ENCODE assay signal across 9 cellular contexts in the genomic region with DNA sequence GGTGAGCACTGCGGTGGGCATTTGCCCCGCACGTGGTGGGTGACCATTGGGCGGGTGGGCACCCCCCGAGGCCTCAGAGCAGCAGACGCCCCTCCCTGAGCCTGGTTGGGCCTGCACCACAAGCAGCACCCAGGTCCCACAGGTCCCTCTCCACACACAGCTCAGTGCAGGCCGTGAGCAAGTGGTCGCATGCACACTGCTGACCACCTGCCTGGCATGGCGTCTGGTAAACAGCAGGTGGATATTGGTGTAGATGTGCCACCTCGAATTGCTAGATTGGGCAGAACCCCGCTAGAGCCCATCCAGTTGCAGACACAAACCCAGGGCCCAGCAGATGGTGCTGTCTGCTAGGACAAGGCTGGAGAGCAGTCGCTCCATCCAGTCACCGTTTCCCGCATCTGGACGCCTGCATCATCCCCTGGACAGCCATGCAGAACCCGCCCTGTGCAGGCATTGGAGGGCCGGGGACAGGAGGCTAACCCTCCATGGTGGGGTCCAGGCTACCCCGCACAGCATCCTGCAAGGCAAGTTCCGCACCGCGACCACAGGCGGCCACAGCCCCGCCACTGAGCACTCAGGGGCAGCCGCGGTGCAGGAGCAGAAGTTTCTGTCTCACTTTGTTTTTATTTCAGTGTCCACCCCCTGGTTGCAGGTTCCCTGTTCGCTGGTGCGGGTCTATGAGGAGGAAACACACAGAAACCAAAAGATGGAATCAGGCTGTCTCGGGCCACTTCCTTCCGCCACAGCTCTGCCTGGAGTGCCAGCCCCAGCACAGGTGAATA. TPM values are rescaled to one million over a fixed set of nuclear protein-coding genes. Genes with fewer than 3 reads are reported as not detected.
DNase-seq lines count a peak whose midpoint lies in the region; ATAC-seq lines count a peak whose summit lies in the region.
"Had no signal": no experiment of that assay in that cellular context is flagged by ENCODE, and none has a peak within 500 bp of the region (broad histone marks: within the 10 kb centered on the region; RNA-seq: fewer than 3 reads in every experiment).

No MANE protein-coding gene starts in this region.

- H3K4me1 ChIP-seq in effector memory CD4-positive, alpha-beta T cell (ENCODE audit: control insufficient read depth, insufficient read depth, low read length, poor library complexity, severe bottlenecking), result peaks cover 14% of the 10 kb centered on the region

- no peaks in the 10 kb centered on the region for H3K9me3 Mint-ChIP-seq in stimulated activated effector memory CD8-positive, alpha-beta T cell treated with anti-CD3 and anti-CD28 coated beads, Interleukin-12 subunit alpha, Interleukin-12 subunit beta, amount 100 ng/mL, for 72 hours
- H3K9me3 Mint-ChIP-seq: activated naive CD4-positive, alpha-beta T cell treated with anti-CD3 and anti-CD28 coated beads, Interleukin-2, amount 50 U/mL, for 24 hours had no signal

- no peak overlapping the region for H3K27ac Mint-ChIP-seq in stimulated activated effector memory CD8-positive, alpha-beta T cell treated with anti-CD3 and anti-CD28 coated beads, Interleukin-12 subunit alpha, Interleukin-12 subunit beta, amount 100 ng/mL, for 72 hours
- H3K27ac Mint-ChIP-seq: activated naive CD4-positive, alpha-beta T cell treated with anti-CD3 and anti-CD28 coated beads, Interleukin-2, amount 50 U/mL, for 24 hours had no signal

- peaks cover 16% of the 10 kb centered on the region for H3K4me1 Mint-ChIP-seq in stimulated activated effector memory CD8-positive, alpha-beta T cell treated with anti-CD3 and anti-CD28 coated beads, Interleukin-12 subunit alpha, Interleukin-12 subunit beta, amount 100 ng/mL, for 72 hours
- H3K4me1 Mint-ChIP-seq: activated naive CD4-positive, alpha-beta T cell treated with anti-CD3 and anti-CD28 coated beads, Interleukin-2, amount 50 U/mL, for 24 hours had no signal

- DNase-seq in DMS79 treated with DMSO at 0.1 percent for 48 hours (lab: John Stamatoyannopoulos, UW) (peak; percentile 58), NCI-H2107 treated with DMSO at 0.1 percent for 48 hours (lab: John Stamatoyannopoulos, UW; ENCODE audit: unreplicated experiment) (peak; percentile 57), mucosa of gallbladder (ENCODE audit: low spot score) (peak; percentile 31), SKM-1 (lab: John Stamatoyannopoulos, UW; ENCODE audit: unreplicated experiment) (no peak)
- peak; percentile 38 to 47 for DNase-seq in activated CD4-positive, alpha-beta T cell treated with anti-CD3 and anti-CD28 coated beads, Interleukin-2, amount 50 U/mL, for 24 hours (ENCODE audit: low read depth in 1 of 2, low spot score in 1 of 2)
- DNase-seq in effector memory CD4-positive, alpha-beta T cell, result peak in 2 of 3 donors; percentile 22 to 34
- DNase-seq in stimulated activated effector memory CD8-positive, alpha-beta T cell treated with anti-CD3 and anti-CD28 coated beads, Interleukin-12 subunit alpha, Interleukin-12 subunit beta, amount 100 ng/mL, for 72 hours (ENCODE audit: low spot score in 2 of 2), result peak; percentile 42 to 70

- peak overlapping the region; percentile 43 for H3K4me3 ChIP-seq in effector memory CD4-positive, alpha-beta T cell (ENCODE audit: insufficient read depth, low read depth, low read length, poor library complexity, severe bottlenecking)

- H3K36me3 ChIP-seq in effector memory CD4-positive, alpha-beta T cell (ENCODE audit: control insufficient read depth, insufficient read depth, low read length), result no peaks in the 10 kb centered on the region

- no peaks in the 10 kb centered on the region for H3K27me3 ChIP-seq in effector memory CD4-positive, alpha-beta T cell (replicated peaks; ENCODE audit: control insufficient read depth, insufficient read depth, low read length, poor library complexity, severe bottlenecking)

- H3K9me3 ChIP-seq in effector memory CD4-positive, alpha-beta T cell (ENCODE audit: control insufficient read depth, low read length), result no peaks in the 10 kb centered on the region

- no peaks in the 10 kb centered on the region for H3K36me3 Mint-ChIP-seq in stimulated activated effector memory CD8-positive, alpha-beta T cell treated with anti-CD3 and anti-CD28 coated beads, Interleukin-12 subunit alpha, Interleukin-12 subunit beta, amount 100 ng/mL, for 72 hours
- H3K36me3 Mint-ChIP-seq: activated naive CD4-positive, alpha-beta T cell treated with anti-CD3 and anti-CD28 coated beads, Interleukin-2, amount 50 U/mL, for 24 hours had no signal

- H3K27ac ChIP-seq in effector memory CD4-positive, alpha-beta T cell (ENCODE audit: insufficient read depth, low read length, poor library complexity, severe bottlenecking), result no peak overlapping the region

- ATAC-seq in GM21723 (IDR thresholded peaks at IDR 0.05; ENCODE audit: unreplicated experiment), result peak; percentile 46
- peak; percentile 70 for ATAC-seq in stimulated activated effector memory CD8-positive, alpha-beta T cell treated with anti-CD3 and anti-CD28 coated beads, Interleukin-12 subunit alpha, Interleukin-12 subunit beta, amount 100 ng/mL, for 72 hours

- H3K4me3 Mint-ChIP-seq in stimulated activated effector memory CD8-positive, alpha-beta T cell treated with anti-CD3 and anti-CD28 coated beads, Interleukin-12 subunit alpha, Interleukin-12 subunit beta, amount 100 ng/mL, for 72 hours, result peak overlapping the region; percentile 27
- H3K4me3 Mint-ChIP-seq: activated naive CD4-positive, alpha-beta T cell treated with anti-CD3 and anti-CD28 coated beads, Interleukin-2, amount 50 U/mL, for 24 hours had no signal

RNA-seq across cellular contexts. Expression of a gene that starts 45.6 kb away (rescaled TPM):
- total RNA-seq in mucosa of gallbladder, result 1.3 TPM
